In genomic region chr12:29725587-29726320, GRCh38 we compare ENCODE assay signal across 1 cellular context.
TF ChIP-seq lines count a peak whose summit lies in the region.

No MANE protein-coding gene starts in this region.

TF ChIP-seq in SK-N-SH, 30 proteins besides CTCF, POLR2A, EP300 and RAD21 (continued from another document):
- no peak for TF ChIP-seq IRF3 (IDR thresholded peaks at IDR 0.05; ENCODE audit: low read depth, low read length)
TF ChIP-seq in SK-N-SH: peak in this region for 0.
